ENCODE assay signal across 16 cellular contexts in genomic region chr17:44915321-44915726, GRCh38. TPM values are rescaled to one million over a fixed set of nuclear protein-coding genes. Genes with fewer than 3 reads are reported as not detected.
DNase-seq lines count a peak whose midpoint lies in the region; ATAC-seq and TF ChIP-seq lines count a peak whose summit lies in the region.
"Had no signal": no experiment of that assay in that cellular context is flagged by ENCODE, and none has a peak within 500 bp of the region (broad histone marks: within the 10 kb centered on the region; RNA-seq: fewer than 3 reads in every experiment).

TSS of gene GFAP (minus strand) at chr17:44915500. CDS start at chr17:44915486, 14 bp downstream.

- H3K4me1 ChIP-seq in ascending aorta: peaks cover 12 to 29% of the 10 kb centered on the region in 2 donors
- H3K4me1 ChIP-seq in mesenchymal stem cell (ENCODE audit: control insufficient read depth, insufficient read depth, low read depth, low read length): peaks cover 32% of the 10 kb centered on the region
- peaks cover 2% of the 10 kb centered on the region; the same call in 1 of the 2 replicates for H3K4me1 ChIP-seq in H9 (ENCODE audit: insufficient read depth, low read length)
- H3K4me1 ChIP-seq: colonic mucosa had no signal

- H3K9ac ChIP-seq in mesenchymal stem cell (ENCODE audit: low read length): no peak within 1 kb of the TSS
- no peak within 1 kb of the TSS for H3K9ac ChIP-seq in H9 (ENCODE audit: extremely low read depth, insufficient read length, low read length)

- no peak within 1 kb of the TSS for H3K27ac Mint-ChIP-seq in H9
- H3K27ac Mint-ChIP-seq: activated naive CD4-positive, alpha-beta T cell treated with anti-CD3 and anti-CD28 coated beads, Interleukin-2, amount 50 U/mL, for 72 hours; GM23338 had no signal

- H3K4me3 Mint-ChIP-seq in H9: no peak within 1 kb of the TSS
- H3K4me3 Mint-ChIP-seq: GM23338 had no signal

- no peaks in the 10 kb centered on the region for H3K36me3 Mint-ChIP-seq in H9 (ENCODE audit: insufficient read depth in 1 of 3, low read depth in 3 of 3)
- H3K36me3 Mint-ChIP-seq: activated naive CD4-positive, alpha-beta T cell treated with anti-CD3 and anti-CD28 coated beads, Interleukin-2, amount 50 U/mL, for 72 hours had no signal

- TF ChIP-seq CTCF in ascending aorta (IDR thresholded peaks at IDR 0.05) (no peak), H9 (conservative IDR thresholded peaks at IDR 0.05) (no peak)

- H2BK15ac ChIP-seq in mesenchymal stem cell (ENCODE audit: low read depth, poor library complexity, severe bottlenecking) (no peak within 1 kb of the TSS), H9 (ENCODE audit: low read depth, low read length) (no peak within 1 kb of the TSS)

- H3K4me3 ChIP-seq in ascending aorta (peak within 1 kb of the TSS in 1 of 2 donors; percentile 34), mesenchymal stem cell (ENCODE audit: insufficient read depth in 1 of 2, low read depth in 1 of 2, low read length in 2 of 2) (no peak within 1 kb of the TSS)
- H3K4me3 ChIP-seq: colonic mucosa, GM23338 had no signal

- no peaks in the 10 kb centered on the region for H3K9me3 ChIP-seq in ascending aorta
- H3K9me3 ChIP-seq in mesenchymal stem cell (ENCODE audit: control insufficient read depth, low read length): no peaks in the 10 kb centered on the region
- no peaks in the 10 kb centered on the region for H3K9me3 ChIP-seq in H9 (ENCODE audit: control insufficient read depth, low read depth, low read length)
- H3K9me3 ChIP-seq: colonic mucosa had no signal

- no peaks in the 10 kb centered on the region for H3K27me3 ChIP-seq in ascending aorta
- peaks cover 12% of the 10 kb centered on the region for H3K27me3 ChIP-seq in layer of hippocampus (ENCODE audit: control insufficient read depth, insufficient read depth, low read length)
- H3K27me3 ChIP-seq in mesenchymal stem cell (ENCODE audit: control insufficient read depth in 1 of 2, insufficient read depth in 1 of 2, low read length in 2 of 2): peaks cover 0 to 39% of the 10 kb centered on the region in 2 experiments
- peaks cover 4% of the 10 kb centered on the region; the same call in 1 of the 2 replicates for H3K27me3 ChIP-seq in H9 (ENCODE audit: insufficient read depth, low read length)
- H3K27me3 ChIP-seq: colonic mucosa had no signal

- 75% methylated on average over 11 of the region's 17 CpGs for whole genome bisulfite sequencing in mesenchymal stem cell
- no CpG with 5 or more reads among the region's 17 CpGs for WGBS in H9 (ENCODE audit: extremely low coverage, insufficient read length, low lambda C conversion rate)

- no peak within 1 kb of the TSS for H4K8ac ChIP-seq in mesenchymal stem cell (ENCODE audit: low read length)
- no peak within 1 kb of the TSS for H4K8ac ChIP-seq in H9 (replicated peaks; ENCODE audit: insufficient read length, low read depth, low read length)

- H2BK120ac ChIP-seq in mesenchymal stem cell (ENCODE audit: low read depth, low read length): no peak within 1 kb of the TSS
- no peak within 1 kb of the TSS for H2BK120ac ChIP-seq in H9 (ENCODE audit: low read depth, low read length, poor library complexity, severe bottlenecking)

- H3K18ac ChIP-seq in mesenchymal stem cell (ENCODE audit: low read depth in 1 of 2, low read length in 2 of 2) (peak within 1 kb of the TSS in 1 of 2 experiments; percentile 18), H9 (ENCODE audit: insufficient read length, low read depth, low read length) (no peak within 1 kb of the TSS)

- H2BK5ac ChIP-seq in mesenchymal stem cell (ENCODE audit: low read depth, low read length, poor library complexity, severe bottlenecking): no peak within 1 kb of the TSS
- H2BK5ac ChIP-seq in H9 (ENCODE audit: insufficient read length, low read length): no peak within 1 kb of the TSS

- H2BK12ac ChIP-seq in mesenchymal stem cell (ENCODE audit: low read length in 2 of 2): no peak within 1 kb of the TSS
- H2BK12ac ChIP-seq in H9 (ENCODE audit: insufficient read length, low read depth, low read length): no peak within 1 kb of the TSS

- H3K23me2 ChIP-seq in H9 (ENCODE audit: insufficient read length, low read depth, low read length, poor library complexity, severe bottlenecking): peaks cover 6% of the 10 kb centered on the region

- peak within 1 kb of the TSS; percentile 64 to 81 for H3K27ac ChIP-seq in ascending aorta
- peak within 1 kb of the TSS; percentile 40 for H3K27ac ChIP-seq in layer of hippocampus (ENCODE audit: low read depth, low read length)
- no peak within 1 kb of the TSS for H3K27ac ChIP-seq in mesenchymal stem cell (ENCODE audit: low read length, poor library complexity, severe bottlenecking)
- H3K27ac ChIP-seq in H9 (ENCODE audit: insufficient read length, low read depth, low read length): no peak within 1 kb of the TSS
- H3K27ac ChIP-seq: colonic mucosa had no signal

- peaks cover 11 to 13% of the 10 kb centered on the region in 2 experiments for H3K4me1 Mint-ChIP-seq in H9

- H3K27me3 Mint-ChIP-seq in H9 (ENCODE audit: low read depth): peaks cover 49% of the 10 kb centered on the region

- no peak within 1 kb of the TSS for H4K91ac ChIP-seq in mesenchymal stem cell (ENCODE audit: low read length)
- no peak within 1 kb of the TSS for H4K91ac ChIP-seq in H9 (ENCODE audit: insufficient read length, low read depth, low read length)

- H4K5ac ChIP-seq in H9 (ENCODE audit: insufficient read length, low read depth, low read length): no peak within 1 kb of the TSS

- H3K36me3 ChIP-seq in ascending aorta (no peaks in the 10 kb centered on the region), mesenchymal stem cell (ENCODE audit: control insufficient read depth in 1 of 2, insufficient read depth in 2 of 2, low read depth in 1 of 2, low read length in 2 of 2) (no peaks in the 10 kb centered on the region)
- H3K36me3 ChIP-seq: colonic mucosa had no signal

- intact Hi-C loops in ascending aorta (cut with DNase I): loop anchor here (5.0 kb wide), 1 partner anchor 282 kb away; no protein-coding TSS in a partner anchor
- intact Hi-C loops in sciatic nerve (cut with DNase I): loop anchor here (10.0 kb wide), 1 partner anchor 219 kb away; the partner anchor contains the start of genes ACBD4 and PLCD3

- H3K4me2 ChIP-seq in mesenchymal stem cell (ENCODE audit: low read length, poor library complexity, severe bottlenecking): no peak within 1 kb of the TSS
- no peak within 1 kb of the TSS for H3K4me2 ChIP-seq in H9 (ENCODE audit: insufficient read depth, insufficient read length, low read length)
- H3K4me2 ChIP-seq: GM23338 had no signal

- ATAC-seq in sciatic nerve (no peak), HG03135 (IDR thresholded peaks at IDR 0.05; ENCODE audit: unreplicated experiment) (no peak)
- ATAC-seq: activated naive CD4-positive, alpha-beta T cell treated with anti-CD3 and anti-CD28 coated beads, Interleukin-2, amount 50 U/mL, for 72 hours; GM23338 had no signal

- DNase-seq in Ammon's horn (ENCODE audit: low spot score) (peak; percentile 71), ascending aorta (ENCODE audit: low spot score in 2 of 2) (no peak), sciatic nerve (ENCODE audit: low spot score) (peak; percentile 58), mesenchymal stem cell (no peak), H9 (no peak)
- no peak for DNase-seq in activated CD4-positive, CD25-positive, alpha-beta regulatory T cell (lab: John Stamatoyannopoulos, UW)
- DNase-seq: colonic mucosa; NCI-H1105 treated with DMSO at 0.1 percent for 48 hours; NCI-H345; stimulated activated naive CD4-positive, alpha-beta T cell; SW 1271 had no signal

- no peaks in the 10 kb centered on the region for H4K20me1 ChIP-seq in H9 (ENCODE audit: control insufficient read depth, insufficient read depth, insufficient read length)

- no peaks in the 10 kb centered on the region for H3K9me3 Mint-ChIP-seq in H9
- H3K9me3 Mint-ChIP-seq: activated naive CD4-positive, alpha-beta T cell treated with anti-CD3 and anti-CD28 coated beads, Interleukin-2, amount 50 U/mL, for 72 hours; GM23338 had no signal

- H2AFZ ChIP-seq in mesenchymal stem cell (ENCODE audit: low read depth, low read length) (no peak within 1 kb of the TSS), H9 (ENCODE audit: low read length) (no peak within 1 kb of the TSS)
- H2AFZ ChIP-seq: GM23338 had no signal

- H3K79me1 ChIP-seq in mesenchymal stem cell (replicated peaks; ENCODE audit: low read length, poor library complexity, severe bottlenecking) (no peaks in the 10 kb centered on the region), H9 (ENCODE audit: insufficient read depth, low read depth, low read length, poor library complexity, severe bottlenecking) (no peaks in the 10 kb centered on the region)

- no peak within 1 kb of the TSS for H3K56ac ChIP-seq in H9 (ENCODE audit: insufficient read length, low read depth, low read length)

- H3K14ac ChIP-seq in mesenchymal stem cell (ENCODE audit: low read length in 2 of 2) (no peak within 1 kb of the TSS), H9 (ENCODE audit: insufficient read depth, low read length) (no peak within 1 kb of the TSS; the same call in 1 of the 2 replicates)

- no peak within 1 kb of the TSS for H2AK5ac ChIP-seq in mesenchymal stem cell (ENCODE audit: low read length, severe bottlenecking)
- H2AK5ac ChIP-seq in H9 (ENCODE audit: insufficient read length, low read length): no peak within 1 kb of the TSS

- H3K4ac ChIP-seq in mesenchymal stem cell (ENCODE audit: low read depth in 1 of 2, low read length in 2 of 2) (no peak within 1 kb of the TSS), H9 (ENCODE audit: low read depth, low read length) (no peak within 1 kb of the TSS)

- no peak within 1 kb of the TSS for H2BK20ac ChIP-seq in H9 (ENCODE audit: low read depth, low read length, poor library complexity, severe bottlenecking)

- no peak within 1 kb of the TSS for H3T11ph ChIP-seq in H9 (ENCODE audit: low read length)

- H3K79me2 ChIP-seq in H9 (ENCODE audit: insufficient read depth, low read length): no peaks in the 10 kb centered on the region

- H3K23ac ChIP-seq in mesenchymal stem cell (ENCODE audit: low read length in 2 of 2) (no peak within 1 kb of the TSS), H9 (ENCODE audit: insufficient read length, low read depth, low read length) (no peak within 1 kb of the TSS)

RNA-seq across cellular contexts. Expression of gene GFAP, which starts in this region (rescaled TPM):
- total RNA-seq in ascending aorta (1.7 TPM), sciatic nerve (9.2 TPM), H9 (2021) (1.1 and 1.2 TPM in 2 replicates)
- 0.68 TPM for polyA plus RNA-seq in mesenchymal stem cell (2013, experiment 1 of 2)
- polyA plus RNA-seq in mesenchymal stem cell (2013, experiment 2 of 2): 0.49 TPM
- total RNA-seq: activated naive CD4-positive, alpha-beta T cell treated with anti-CD3 and anti-CD28 coated beads, Interleukin-2, amount 50 U/mL, for 72 hours; OCI-LY7 had no signal

Comparison
In these comparisons a context has a peak if more than half of its experiments do, and no peak if none do; other contexts are left out.
1. DNase-seq: peak in Ammon's horn (single experiment) and sciatic nerve (single experiment); none in ascending aorta (0 of 2), mesenchymal stem cell (single experiment), activated CD4-positive, CD25-positive, alpha-beta regulatory T cell (0 of 4) and H9 (single experiment).
2. H3K27ac ChIP-seq: peak in ascending aorta (2 of 2) and layer of hippocampus (single experiment); none in mesenchymal stem cell (single experiment) and H9 (single experiment).